8 cellular contexts compared by ENCODE assay signal in genomic region chr10:73263948-73264347, GRCh38. TPM values are rescaled to one million over a fixed set of nuclear protein-coding genes. Genes with fewer than 3 reads are reported as not detected.
DNase-seq lines count a peak whose midpoint lies in the region; ATAC-seq, FAIRE-seq and TF ChIP-seq lines count a peak whose summit lies in the region.

No MANE protein-coding gene starts in this region.

- no peak for FAIRE-seq in small intestine (lab: Jason Lieb, UNC)

- peaks cover 4 to 5% of the 10 kb centered on the region in 2 donors for H3K9me3 Mint-ChIP-seq in stimulated activated naive B cell treated with anti-CD40 and anti-IgM and Interleukin-4, amounts not matched to agents 10 μg/mL and 1 μg/mL and 100 μg/mL, for 72 hours

- H3K27me3 ChIP-seq in Peyer's patch: no peaks in the 10 kb centered on the region
- no peaks in the 10 kb centered on the region for H3K27me3 ChIP-seq in small intestine (ENCODE audit: control insufficient read depth in 2 of 2, insufficient read depth in 2 of 2, low read length in 2 of 2)

- H3K36me3 Mint-ChIP-seq in stimulated activated naive B cell treated with anti-CD40 and anti-IgM and Interleukin-4, amounts not matched to agents 10 μg/mL and 1 μg/mL and 100 μg/mL, for 72 hours: peaks cover under 1 to 2% of the 10 kb centered on the region in 2 donors

- H3K4me1 ChIP-seq in Peyer's patch: no peaks in the 10 kb centered on the region
- H3K4me1 ChIP-seq in small intestine (ENCODE audit: control insufficient read depth in 2 of 2, insufficient read depth in 1 of 2, low read depth in 1 of 2, low read length in 1 of 2): no peaks in the 10 kb centered on the region

- H3K4me1 Mint-ChIP-seq in stimulated activated naive B cell treated with anti-CD40 and anti-IgM and Interleukin-4, amounts not matched to agents 10 μg/mL and 1 μg/mL and 100 μg/mL, for 72 hours: no peaks in the 10 kb centered on the region

- H3K27ac Mint-ChIP-seq in stimulated activated naive B cell treated with anti-CD40 and anti-IgM and Interleukin-4, amounts not matched to agents 10 μg/mL and 1 μg/mL and 100 μg/mL, for 72 hours: no peak overlapping the region

- TF ChIP-seq POLR2A in Peyer's patch (IDR thresholded peaks at IDR 0.05): no peak

- H3K9me3 ChIP-seq in Peyer's patch (no peaks in the 10 kb centered on the region), small intestine (ENCODE audit: control insufficient read depth, low read depth) (no peaks in the 10 kb centered on the region)

- no peak for ATAC-seq in Right ventricle myocardium superior (ENCODE audit: poor library complexity)
- ATAC-seq in stimulated activated naive B cell treated with anti-CD40 and anti-IgM and Interleukin-4, amounts not matched to agents 10 μg/mL and 1 μg/mL and 100 μg/mL, for 72 hours (replicated peaks): no peak

- intact Hi-C loops in Right ventricle myocardium superior (cut with DNase I): no loop called here

- TF ChIP-seq CTCF in GM12864 (IDR thresholded peaks at IDR 0.05; ENCODE audit: low read depth, low read length, missing control alignments) (peak; percentile 53), Peyer's patch (IDR thresholded peaks at IDR 0.05) (peak in 5 of 6 experiments; percentile 38 to 46 (median 44)), foreskin fibroblast (IDR thresholded peaks at IDR 0.05; ENCODE audit: low read depth, low read length) (peak; percentile 37)

- no peak overlapping the region for H3K27ac ChIP-seq in Peyer's patch
- no peak overlapping the region for H3K27ac ChIP-seq in small intestine (ENCODE audit: low read depth in 1 of 2, low read length in 1 of 2)

- no peaks in the 10 kb centered on the region for H3K27me3 Mint-ChIP-seq in stimulated activated naive B cell treated with anti-CD40 and anti-IgM and Interleukin-4, amounts not matched to agents 10 μg/mL and 1 μg/mL and 100 μg/mL, for 72 hours

- H3K36me3 ChIP-seq in Peyer's patch (no peaks in the 10 kb centered on the region), small intestine (ENCODE audit: control insufficient read depth in 2 of 2, insufficient read depth in 2 of 2, low read length in 2 of 2) (no peaks in the 10 kb centered on the region)

- H3K4me3 ChIP-seq in GM12864 (ENCODE audit: low read depth, low read length): no peak overlapping the region
- no peak overlapping the region for H3K4me3 ChIP-seq in Peyer's patch
- H3K4me3 ChIP-seq in foreskin fibroblast (ENCODE audit: low read depth in 1 of 2, low read length in 2 of 2): no peak overlapping the region
- H3K4me3 ChIP-seq in small intestine (ENCODE audit: low read depth in 1 of 2, low read length in 2 of 2): no peak overlapping the region

- H3K4me3 Mint-ChIP-seq in stimulated activated naive B cell treated with anti-CD40 and anti-IgM and Interleukin-4, amounts not matched to agents 10 μg/mL and 1 μg/mL and 100 μg/mL, for 72 hours: no peak overlapping the region

- DNase-seq in A172 (ENCODE audit: low spot score) (peak; percentile 26), GM12864 (ENCODE audit: low read depth) (no peak), Peyer's patch (no peak), foreskin fibroblast (peak in 1 of 2 donors; percentile 62), small intestine (no peak), middle frontal gyrus (ENCODE audit: extremely low spot score, low spot score) (no peak), Right ventricle myocardium superior (no peak)
- DNase-seq in stimulated activated naive B cell treated with anti-CD40 and anti-IgM and Interleukin-4, amounts not matched to agents 10 μg/mL and 1 μg/mL and 100 μg/mL, for 72 hours: no peak

RNA-seq across cellular contexts. Expression of gene MRPS16, which starts 11.5 kb away (rescaled TPM):
- 106 and 118 TPM in 2 replicates for total RNA-seq in A172 (2014; rRNA removed; shearing (Covaris generic))
- total RNA-seq in Peyer's patch (10 to 100 TPM; 39.8 to 69.3 (median 40.1) TPM), Right ventricle myocardium superior (102 TPM)
- 10 to 100 TPM; 57.0 to 85.6 (median 73.4) TPM for polyA plus RNA-seq in small intestine

RNA-seq across cellular contexts. Expression of gene DNAJC9, which starts 16.9 kb away (rescaled TPM):
- 103 and 123 TPM in 2 replicates for total RNA-seq in A172 (2014; rRNA removed; shearing (Covaris generic))
- 10 to 100 TPM; 13.8 to 47.0 (median 17.0) TPM for total RNA-seq in Peyer's patch
- 10 to 100 TPM; 11.4 to 24.0 (median 12.2) TPM for polyA plus RNA-seq in small intestine
- total RNA-seq in Right ventricle myocardium superior: 7.8 TPM
